17 cellular contexts compared by ENCODE assay signal in genomic region chr7:50207251-50207564, GRCh38.
DNase-seq lines count a peak whose midpoint lies in the region; ATAC-seq and TF ChIP-seq lines count a peak whose summit lies in the region.
"Had no signal": no experiment of that assay in that cellular context is flagged by ENCODE, and none has a peak within 500 bp of the region (broad histone marks: within the 10 kb centered on the region; RNA-seq: fewer than 3 reads in every experiment).

No MANE protein-coding gene starts in this region.

- H3K27me3 Mint-ChIP-seq in activated naive CD4-positive, alpha-beta T cell treated with anti-CD3 and anti-CD28 coated beads for 36 hours (ENCODE audit: low read depth), result no peaks in the 10 kb centered on the region
- H3K27me3 Mint-ChIP-seq in T-helper 17 cell (peaks cover 1% of the 10 kb centered on the region), nephron progenitor cell (ENCODE audit: low read depth, poor library complexity) (peaks cover 15% of the 10 kb centered on the region)
- no peaks in the 10 kb centered on the region for H3K27me3 Mint-ChIP-seq in dendritic cell treated with granulocyte-macrophage colony-stimulating factor and Interleukin-4, amounts not matched to agents 40 ng/mL and 50 ng/mL, for 4 days
- no peaks in the 10 kb centered on the region for H3K27me3 Mint-ChIP-seq in stimulated activated naive CD8-positive, alpha-beta T cell treated with anti-CD3 and anti-CD28 coated beads, Interleukin-15, amount 100 ng/mL, for 72 hours

- no peaks in the 10 kb centered on the region for H3K9me3 Mint-ChIP-seq in activated naive CD4-positive, alpha-beta T cell treated with anti-CD3 and anti-CD28 coated beads for 36 hours
- no peaks in the 10 kb centered on the region for H3K9me3 Mint-ChIP-seq in dendritic cell treated with granulocyte-macrophage colony-stimulating factor and Interleukin-4, amounts not matched to agents 40 ng/mL and 50 ng/mL, for 4 days
- no peaks in the 10 kb centered on the region for H3K9me3 Mint-ChIP-seq in stimulated activated naive CD8-positive, alpha-beta T cell treated with anti-CD3 and anti-CD28 coated beads, Interleukin-15, amount 100 ng/mL, for 72 hours
- H3K9me3 Mint-ChIP-seq in nephron progenitor cell, result no peaks in the 10 kb centered on the region
- H3K9me3 Mint-ChIP-seq: nephron had no signal

- intact Hi-C loops in activated naive CD4-positive, alpha-beta T cell treated with anti-CD3 and anti-CD28 coated beads for 36 hours (cut with micrococcal nuclease), result loop anchor here (2.0 to 5.0 kb wide), 2 partner anchors 455 to 916 kb away; no protein-coding TSS in a partner anchor
- intact Hi-C loops in dendritic cell treated with granulocyte-macrophage colony-stimulating factor and Interleukin-4, amounts not matched to agents 40 ng/mL and 50 ng/mL, for 4 days (cut with micrococcal nuclease), result no loop called here

- ATAC-seq in T-helper 17 cell, result no peak
- no peak for ATAC-seq in stimulated activated naive CD8-positive, alpha-beta T cell treated with anti-CD3 and anti-CD28 coated beads, Interleukin-15, amount 100 ng/mL, for 72 hours
- ATAC-seq: PC-3, psoas muscle had no signal

- DNase-seq in activated naive CD4-positive, alpha-beta T cell treated with anti-CD3 and anti-CD28 coated beads for 36 hours, result no peak
- no peak for DNase-seq in activated naive CD4-positive, alpha-beta T cell treated with Interleukin-2 at 50 U/mL for 16 hours
- no peak for DNase-seq in T-helper 17 cell
- DNase-seq in stimulated activated naive CD8-positive, alpha-beta T cell treated with anti-CD3 and anti-CD28 coated beads, Interleukin-15, amount 100 ng/mL, for 72 hours, result no peak
- no peak for DNase-seq in mucosa of gallbladder (ENCODE audit: low spot score)
- no peak for DNase-seq in T-helper 9 cell
- DNase-seq in nephron progenitor cell, result no peak
- DNase-seq: HCEC 1CT, mesenchymal stem cell, NCI-H1694, NCI-H82, PC-3, psoas muscle, SHP77 treated with DMSO at 0.1 percent for 48 hours had no signal

- peaks cover 88% of the 10 kb centered on the region for H3K4me1 Mint-ChIP-seq in activated naive CD4-positive, alpha-beta T cell treated with anti-CD3 and anti-CD28 coated beads for 36 hours (ENCODE audit: low read depth)
- H3K4me1 Mint-ChIP-seq in T-helper 17 cell (peaks cover 69% of the 10 kb centered on the region), nephron progenitor cell (peaks cover 14% of the 10 kb centered on the region)
- H3K4me1 Mint-ChIP-seq in dendritic cell treated with granulocyte-macrophage colony-stimulating factor and Interleukin-4, amounts not matched to agents 40 ng/mL and 50 ng/mL, for 4 days (ENCODE audit: low read depth), result peaks cover 63% of the 10 kb centered on the region
- peaks cover 98% of the 10 kb centered on the region for H3K4me1 Mint-ChIP-seq in stimulated activated naive CD8-positive, alpha-beta T cell treated with anti-CD3 and anti-CD28 coated beads, Interleukin-15, amount 100 ng/mL, for 72 hours

- no peak overlapping the region for H3K4me3 Mint-ChIP-seq in activated naive CD4-positive, alpha-beta T cell treated with anti-CD3 and anti-CD28 coated beads for 36 hours
- H3K4me3 Mint-ChIP-seq in T-helper 17 cell (no peak overlapping the region), nephron progenitor cell (no peak overlapping the region)
- H3K4me3 Mint-ChIP-seq in dendritic cell treated with granulocyte-macrophage colony-stimulating factor and Interleukin-4, amounts not matched to agents 40 ng/mL and 50 ng/mL, for 4 days, result no peak overlapping the region
- peak overlapping the region; percentile 67 to 84 for H3K4me3 Mint-ChIP-seq in stimulated activated naive CD8-positive, alpha-beta T cell treated with anti-CD3 and anti-CD28 coated beads, Interleukin-15, amount 100 ng/mL, for 72 hours
- H3K4me3 Mint-ChIP-seq: nephron had no signal

- no peaks in the 10 kb centered on the region for H3K9me3 ChIP-seq in T-helper 17 cell (ENCODE audit: control insufficient read depth, low read length, poor library complexity, severe bottlenecking)
- H3K9me3 ChIP-seq: psoas muscle, suprapubic skin had no signal

- peak overlapping the region; percentile 92 for H3K27ac Mint-ChIP-seq in activated naive CD4-positive, alpha-beta T cell treated with anti-CD3 and anti-CD28 coated beads for 36 hours
- H3K27ac Mint-ChIP-seq in T-helper 17 cell (peak overlapping the region; percentile 96), nephron progenitor cell (no peak overlapping the region)
- H3K27ac Mint-ChIP-seq in dendritic cell treated with granulocyte-macrophage colony-stimulating factor and Interleukin-4, amounts not matched to agents 40 ng/mL and 50 ng/mL, for 4 days, result peak overlapping the region; percentile 71
- peak overlapping the region; percentile 89 to 95 for H3K27ac Mint-ChIP-seq in stimulated activated naive CD8-positive, alpha-beta T cell treated with anti-CD3 and anti-CD28 coated beads, Interleukin-15, amount 100 ng/mL, for 72 hours
- H3K27ac Mint-ChIP-seq: nephron had no signal

- CTCF ChIA-PET in activated naive CD4-positive, alpha-beta T cell treated with anti-CD3 and anti-CD28 coated beads for 36 hours (lab: Charles Lee), result interaction anchor here (0.8 to 8.5 kb wide), 23 partner anchors 12 to 243 kb away, joined by 3 to 106 read pairs (median 15); partner anchors contain the start of genes FIGNL1 and IKZF1

- no peaks in the 10 kb centered on the region for H3K36me3 Mint-ChIP-seq in activated naive CD4-positive, alpha-beta T cell treated with anti-CD3 and anti-CD28 coated beads for 36 hours (ENCODE audit: low read depth)
- no peaks in the 10 kb centered on the region for H3K36me3 Mint-ChIP-seq in T-helper 17 cell (ENCODE audit: low read depth)
- no peaks in the 10 kb centered on the region for H3K36me3 Mint-ChIP-seq in dendritic cell treated with granulocyte-macrophage colony-stimulating factor and Interleukin-4, amounts not matched to agents 40 ng/mL and 50 ng/mL, for 4 days (ENCODE audit: low read depth)
- H3K36me3 Mint-ChIP-seq in nephron progenitor cell (ENCODE audit: low read depth), result no peaks in the 10 kb centered on the region

- no peak for TF ChIP-seq CTCF in nephron progenitor cell (IDR thresholded peaks at IDR 0.05)

Comparison
In these comparisons a context has a peak if more than half of its experiments do, and no peak if none do; other contexts are left out.
1. H3K4me3 Mint-ChIP-seq: peak in stimulated activated naive CD8-positive, alpha-beta T cell treated with anti-CD3 and anti-CD28 coated beads, Interleukin-15, amount 100 ng/mL, for 72 hours (2 of 2); none in activated naive CD4-positive, alpha-beta T cell treated with anti-CD3 and anti-CD28 coated beads for 36 hours (single experiment), T-helper 17 cell (single experiment), dendritic cell treated with granulocyte-macrophage colony-stimulating factor and Interleukin-4, amounts not matched to agents 40 ng/mL and 50 ng/mL, for 4 days (single experiment) and nephron progenitor cell (single experiment).